In genomic region chr9:132768932-132769894, GRCh38 we compare ENCODE assay signal across 8 cellular contexts.
DNase-seq lines count a peak whose midpoint lies in the region; ATAC-seq and TF ChIP-seq lines count a peak whose summit lies in the region.

No MANE protein-coding gene starts in this region.

- H3K9me2 ChIP-seq in hepatocyte (replicated peaks; ENCODE audit: insufficient read depth), result no peaks in the 10 kb centered on the region

- H3K27me3 ChIP-seq in CD8-positive, alpha-beta T cell (ENCODE audit: insufficient read depth, low read length), result no peaks in the 10 kb centered on the region
- H3K27me3 ChIP-seq in hepatocyte, result no peaks in the 10 kb centered on the region
- no peaks in the 10 kb centered on the region for H3K27me3 ChIP-seq in sigmoid colon

- DNase-seq in CD8-positive, alpha-beta T cell, result peak; percentile 12 to 75 (median 59)
- DNase-seq in SW 1271 (lab: John Stamatoyannopoulos, UW) (peak; percentile 18 to 46), amniotic epithelial cell (ENCODE audit: low read depth) (peak; percentile 58), hepatocyte (ENCODE audit: low spot score) (peak; percentile 58), sigmoid colon (peak; percentile 77)

- H3K27me3 Mint-ChIP-seq in CD8-positive, alpha-beta T cell (ENCODE audit: low read depth), result no peaks in the 10 kb centered on the region

- H3K4me1 Mint-ChIP-seq in CD8-positive, alpha-beta T cell (ENCODE audit: low read depth), result peaks cover 28% of the 10 kb centered on the region

- POLR2A ChIA-PET in CD8-positive, alpha-beta T cell (lab: Charles Lee), result interaction anchor here (0.7 to 1.7 kb wide), 3 partner anchors 99 to 225 kb away, joined by 3 to 12 read pairs (median 3); partner anchors contain the start of genes DDX31, GTF3C4 and TSC1

- 6% methylated on average over 22 of the region's 25 CpGs for WGBS in hepatocyte (ENCODE audit: low lambda C conversion rate, missing lambda C conversion rate)
- 0 to 1% methylated on average over 25 of the region's 25 CpGs for WGBS in sigmoid colon, 2 donors

- no peaks in the 10 kb centered on the region for H3K79me2 ChIP-seq in hepatocyte

- no peaks in the 10 kb centered on the region for H3K36me3 ChIP-seq in CD8-positive, alpha-beta T cell (ENCODE audit: insufficient read depth, low read length)
- H3K36me3 ChIP-seq in KOPT-K1 (ENCODE audit: insufficient read depth, low read length) (no peaks in the 10 kb centered on the region; the same call in 1 of the 2 replicates), hepatocyte (replicated peaks; ENCODE audit: insufficient read depth, low read depth) (no peaks in the 10 kb centered on the region), sigmoid colon (no peaks in the 10 kb centered on the region)

- peak overlapping the region; percentile 97 for H3K4me3 Mint-ChIP-seq in CD8-positive, alpha-beta T cell

- no peak for TF ChIP-seq POLR2A in sigmoid colon (IDR thresholded peaks at IDR 0.05)

- H3K27ac Mint-ChIP-seq in CD8-positive, alpha-beta T cell, result peak overlapping the region; percentile 95

- H4K20me1 ChIP-seq in hepatocyte (ENCODE audit: insufficient read depth, poor library complexity, severe bottlenecking), result no peaks in the 10 kb centered on the region

- H3K9me3 Mint-ChIP-seq in CD8-positive, alpha-beta T cell, result peaks cover 5% of the 10 kb centered on the region

- H3K4me2 ChIP-seq in hepatocyte, result peak overlapping the region; percentile 82

- H3K27ac ChIP-seq in CD8-positive, alpha-beta T cell (ENCODE audit: low read depth, low read length), result peak overlapping the region; percentile 86
- H3K27ac ChIP-seq in KOPT-K1 (ENCODE audit: low read depth, low read length, poor library complexity, severe bottlenecking) (peak overlapping the region; percentile 81), hepatocyte (peak overlapping the region; percentile 69), sigmoid colon (peak overlapping the region; percentile 76 to 87 (median 86))

- TF ChIP-seq EP300 in sigmoid colon (IDR thresholded peaks at IDR 0.05), result no peak

- ATAC-seq in CD8-positive, alpha-beta T cell, result peak; percentile 77
- ATAC-seq in GM19372 (IDR thresholded peaks at IDR 0.05; ENCODE audit: low read depth, unreplicated experiment), result peak; percentile 64
- no peak for ATAC-seq in HG02678 (IDR thresholded peaks at IDR 0.05; ENCODE audit: unreplicated experiment)

- CTCF ChIA-PET in CD8-positive, alpha-beta T cell (lab: Charles Lee), result interaction anchor here (0.7 to 1.2 kb wide), 4 partner anchors 9 to 34 kb away, joined by 3 to 7 read pairs (median 4); no protein-coding TSS in a partner anchor

- peaks cover 6% of the 10 kb centered on the region for H3K4me1 ChIP-seq in CD8-positive, alpha-beta T cell (ENCODE audit: insufficient read depth, low read length)
- H3K4me1 ChIP-seq in hepatocyte (ENCODE audit: insufficient read depth) (peaks cover 9% of the 10 kb centered on the region), sigmoid colon (peaks cover 0 to 21% (median 18%) of the 10 kb centered on the region in 4 donors)

- peaks cover 9% of the 10 kb centered on the region for H3K36me3 Mint-ChIP-seq in CD8-positive, alpha-beta T cell

- no peaks in the 10 kb centered on the region for H3K9me3 ChIP-seq in CD8-positive, alpha-beta T cell (ENCODE audit: low read length)
- H3K9me3 ChIP-seq in KOPT-K1 (ENCODE audit: insufficient read depth, low read length, poor library complexity, severe bottlenecking) (peaks cover 14% of the 10 kb centered on the region), hepatocyte (ENCODE audit: low read depth) (no peaks in the 10 kb centered on the region), sigmoid colon (no peaks in the 10 kb centered on the region)

- peak overlapping the region; percentile 83 for H2AFZ ChIP-seq in hepatocyte

- peak overlapping the region; percentile 96 for H3K4me3 ChIP-seq in CD8-positive, alpha-beta T cell (ENCODE audit: low read depth, low read length)
- H3K4me3 ChIP-seq in hepatocyte, result peak overlapping the region; percentile 56
- H3K4me3 ChIP-seq in sigmoid colon, result peak overlapping the region; percentile 56 to 84 (median 69)

- peak; percentile 42 for TF ChIP-seq CTCF in CD8-positive, alpha-beta T cell (IDR thresholded peaks at IDR 0.05)
- peak; percentile 24 for TF ChIP-seq CTCF in hepatocyte (IDR thresholded peaks at IDR 0.05; ENCODE audit: poor library complexity)
- TF ChIP-seq CTCF in sigmoid colon (IDR thresholded peaks at IDR 0.05), result peak in 2 of 4 experiments; percentile 19 to 65

- intact Hi-C loops in CD8-positive, alpha-beta T cell (cut with DNase I, micrococcal nuclease), result loop anchor here (1.0 to 5.0 kb wide), 3 partner anchors 31 to 99 kb away; partner anchors contain the start of gene GTF3C4 (in 2 of the 2)
- intact Hi-C loops in sigmoid colon (cut with DNase I), result no loop called here
